1 cellular context compared by ENCODE assay signal in genomic region chr6:33981861-33982260, GRCh38.
TF ChIP-seq lines count a peak whose summit lies in the region.

No MANE protein-coding gene starts in this region.

TF ChIP-seq in H1, 55 proteins besides CTCF, POLR2A, EP300 and RAD21 (continued from another document):
- TF ChIP-seq ATF2 (IDR thresholded peaks at IDR 0.05; ENCODE audit: low read length) (no peak), TAF7 (optimal IDR thresholded peaks at IDR 0.05; ENCODE audit: borderline replicate concordance, low read depth, low read length) (no peak), JUND (IDR thresholded peaks at IDR 0.05; ENCODE audit: low read length) (no peak), SIX5 (IDR thresholded peaks at IDR 0.05; ENCODE audit: low read depth, low read length) (no peak), CBX5 (IDR thresholded peaks at IDR 0.05; ENCODE audit: low read depth, low read length) (no peak), JUN (IDR thresholded peaks at IDR 0.05; ENCODE audit: low read depth, low read length) (no peak), SUZ12 (IDR thresholded peaks at IDR 0.05; ENCODE audit: low read length) (no peak), BCL11A (IDR thresholded peaks at IDR 0.05; ENCODE audit: low read depth in 2 of 2, low read length in 2 of 2) (no peak), SAP30 (IDR thresholded peaks at IDR 0.05; ENCODE audit: insufficient read depth, insufficient replicate concordance, low read length) (no peak), CHD7 (IDR thresholded peaks at IDR 0.05; ENCODE audit: insufficient replicate concordance, low read length) (no peak), YY1 (IDR thresholded peaks at IDR 0.05; ENCODE audit: low read depth, low read length) (no peak), TAF1 (IDR thresholded peaks at IDR 0.05; ENCODE audit: low read depth, low read length) (no peak)
